ENCODE assay signal across 8 cellular contexts in the genomic region with DNA sequence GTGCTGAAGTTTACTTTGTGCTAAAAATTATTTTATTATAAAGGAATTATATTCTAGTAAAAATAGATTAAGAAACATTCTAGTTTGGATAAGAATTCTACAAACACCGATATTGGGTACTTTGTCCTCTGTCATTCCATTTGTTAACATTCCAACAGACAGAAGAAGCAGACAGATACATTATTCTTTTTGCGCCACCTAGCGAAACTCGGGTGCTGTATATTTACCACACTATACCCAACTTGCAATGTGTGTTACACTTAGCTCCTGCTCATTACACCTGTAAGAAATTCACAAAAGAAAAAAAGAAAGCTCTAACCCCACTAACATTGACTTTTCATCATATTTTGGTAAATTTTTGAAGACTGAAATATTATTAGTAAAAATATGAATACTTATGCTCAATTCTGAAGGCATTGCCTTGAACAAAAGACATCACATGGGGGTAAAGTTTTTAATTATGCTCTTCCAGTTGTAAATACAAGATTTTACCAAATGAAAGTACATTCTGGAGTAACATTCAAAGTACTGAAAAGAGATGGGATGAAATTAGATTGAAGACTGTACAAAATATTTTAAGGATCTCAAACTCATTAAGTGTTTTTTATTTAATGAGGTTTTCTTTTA.
DNase-seq lines count a peak whose midpoint lies in the region; ATAC-seq lines count a peak whose summit lies in the region.

No MANE protein-coding gene starts in this region.

- no CpG with 5 or more reads among the region's 4 CpGs for WGBS in trophoblast cell (ENCODE audit: extremely low coverage, insufficient coverage, insufficient read length)

- no peak overlapping the region for H3K23ac ChIP-seq in trophoblast cell (ENCODE audit: low read length)

- no peak overlapping the region for H3K18ac ChIP-seq in trophoblast cell (ENCODE audit: low read length)

- no peaks in the 10 kb centered on the region for H3K36me3 Mint-ChIP-seq in activated T-helper 17 cell treated with anti-CD3 and anti-CD28 coated beads, Interleukin-2, amount 50 U/mL, for 72 hours (ENCODE audit: low read depth)

- no peak overlapping the region for H2BK120ac ChIP-seq in trophoblast cell (ENCODE audit: insufficient read depth, low read length, poor library complexity)

- no peak overlapping the region for H3K9ac ChIP-seq in trophoblast cell (ENCODE audit: low read length)

- H3K4me1 Mint-ChIP-seq in activated T-helper 17 cell treated with anti-CD3 and anti-CD28 coated beads, Interleukin-2, amount 50 U/mL, for 72 hours: no peaks in the 10 kb centered on the region

- no peaks in the 10 kb centered on the region for H3K79me1 ChIP-seq in trophoblast cell (ENCODE audit: low read length)

- no peak overlapping the region for H3K4me3 Mint-ChIP-seq in activated T-helper 17 cell treated with anti-CD3 and anti-CD28 coated beads, Interleukin-2, amount 50 U/mL, for 72 hours

- H4K8ac ChIP-seq in trophoblast cell (ENCODE audit: low read depth, low read length): no peak overlapping the region

- H3K9me3 ChIP-seq in trophoblast cell (ENCODE audit: insufficient read depth, low read depth, low read length): no peaks in the 10 kb centered on the region

- no peaks in the 10 kb centered on the region for H3K36me3 ChIP-seq in trophoblast cell (ENCODE audit: control insufficient read depth in 1 of 2, insufficient read depth in 2 of 2, low read length in 2 of 2)

- H3K9me3 Mint-ChIP-seq in activated T-helper 17 cell treated with anti-CD3 and anti-CD28 coated beads, Interleukin-2, amount 50 U/mL, for 72 hours: no peaks in the 10 kb centered on the region

- no peak overlapping the region for H3K27ac Mint-ChIP-seq in activated T-helper 17 cell treated with anti-CD3 and anti-CD28 coated beads, Interleukin-2, amount 50 U/mL, for 72 hours

- no peak overlapping the region for H2AK5ac ChIP-seq in trophoblast cell (ENCODE audit: low read length)

- H2AFZ ChIP-seq in trophoblast cell (ENCODE audit: insufficient read depth, low read length, poor library complexity): no peak overlapping the region

- H4K91ac ChIP-seq in trophoblast cell (ENCODE audit: low read depth, low read length): no peak overlapping the region

- H2BK12ac ChIP-seq in trophoblast cell (ENCODE audit: low read length): no peak overlapping the region

- no peaks in the 10 kb centered on the region for H3K27me3 ChIP-seq in trophoblast cell (ENCODE audit: insufficient read depth, low read length)

- no peak overlapping the region for H3K4me3 ChIP-seq in trophoblast cell (ENCODE audit: low read depth, low read length)

- no peaks in the 10 kb centered on the region for H3K27me3 Mint-ChIP-seq in activated T-helper 17 cell treated with anti-CD3 and anti-CD28 coated beads, Interleukin-2, amount 50 U/mL, for 72 hours

- DNase-seq in DMS53 (lab: John Stamatoyannopoulos, UW) (peak; percentile 73), NCI-H82 (lab: John Stamatoyannopoulos, UW) (peak; percentile 87), glomerular visceral epithelial cell (ENCODE audit: extremely low spot score) (peak; percentile 75), trophoblast cell (peak; percentile 61 to 90)
- no peak for DNase-seq in activated CD4-positive, CD25-positive, alpha-beta regulatory T cell treated with anti-CD3 and anti-CD28 coated beads, Interleukin-2, amount 50 U/mL, for 72 hours

- H4K12ac ChIP-seq in trophoblast cell (ENCODE audit: low read depth, low read length): no peak overlapping the region

- no peaks in the 10 kb centered on the region for H3K4me1 ChIP-seq in trophoblast cell (ENCODE audit: control insufficient read depth in 1 of 2, insufficient read depth in 2 of 2, low read length in 2 of 2)

- H3K4me2 ChIP-seq in trophoblast cell (ENCODE audit: low read length): no peak overlapping the region

- no peak overlapping the region for H3K27ac ChIP-seq in trophoblast cell (ENCODE audit: low read depth, low read length)

- no peak overlapping the region for H3K14ac ChIP-seq in trophoblast cell (ENCODE audit: low read length)

- no peak overlapping the region for H3K4ac ChIP-seq in trophoblast cell (ENCODE audit: low read depth, low read length)

- ATAC-seq in GM19467 (IDR thresholded peaks at IDR 0.05; ENCODE audit: unreplicated experiment): peak; percentile 87
- peak; percentile 76 for ATAC-seq in HG03520 (IDR thresholded peaks at IDR 0.05; ENCODE audit: unreplicated experiment)
- peak; percentile 47 for ATAC-seq in activated T-helper 17 cell treated with anti-CD3 and anti-CD28 coated beads, Interleukin-2, amount 50 U/mL, for 72 hours (replicated peaks)

- H2BK5ac ChIP-seq in trophoblast cell (ENCODE audit: low read depth, low read length, poor library complexity): no peak overlapping the region

- H3K79me2 ChIP-seq in trophoblast cell (ENCODE audit: control insufficient read depth, insufficient read depth, low read length, poor library complexity): no peaks in the 10 kb centered on the region
